Comparison of ENCODE assay signal across 8 cellular contexts in genomic region chr16:4766875-4767628, GRCh38. TPM values are rescaled to one million over a fixed set of nuclear protein-coding genes. Genes with fewer than 3 reads are reported as not detected.
A peak's percentile ranks its signal among the peaks of the same experiment; 100 is the strongest.
DNase-seq lines count a peak whose midpoint lies in the region; ATAC-seq and TF ChIP-seq lines count a peak whose summit lies in the region.

ZNF500 (minus strand) TSS chr16:4767162; CDS start chr16:4765978, 1,184 bp downstream.

- H3K36me3 ChIP-seq in ES-I3 (ENCODE audit: insufficient read depth, low read length), result no peaks in the 10 kb centered on the region

- peak within 1 kb of the TSS; percentile 74 for H3K18ac ChIP-seq in H9 (ENCODE audit: insufficient read length, low read depth, low read length)

- H2BK12ac ChIP-seq in H9 (ENCODE audit: insufficient read length, low read depth, low read length), result no peak within 1 kb of the TSS

- no peaks in the 10 kb centered on the region for H4K20me1 ChIP-seq in H9 (ENCODE audit: control insufficient read depth, insufficient read depth, insufficient read length)

- no CpG with 5 or more reads among the region's 72 CpGs for WGBS in H9 (ENCODE audit: extremely low coverage, insufficient read length, low lambda C conversion rate)

- no peak within 1 kb of the TSS for H3K56ac ChIP-seq in H9 (ENCODE audit: insufficient read length, low read depth, low read length)

- H2AK5ac ChIP-seq in H9 (ENCODE audit: insufficient read length, low read length), result no peak within 1 kb of the TSS

- peak; percentile 96 for ATAC-seq in natural killer cell treated with Interleukin-12 subunit alpha and Interleukin-12 subunit beta and Interleukin-15 and Interleukin-18, amount 100 ng/mL, for 72 hours

- no peak within 1 kb of the TSS for H3T11ph ChIP-seq in H9 (ENCODE audit: low read length)

- H3K4me3 Mint-ChIP-seq in H9, result peak within 1 kb of the TSS; percentile 80 to 86
- peak within 1 kb of the TSS; percentile 97 for H3K4me3 Mint-ChIP-seq in natural killer cell treated with Interleukin-12 subunit alpha and Interleukin-12 subunit beta and Interleukin-15 and Interleukin-18, amount 100 ng/mL, for 72 hours

- peak within 1 kb of the TSS; percentile 95 to 96 (median 95); a peak in 6 of 7 replicates for H3K27ac Mint-ChIP-seq in H9
- H3K27ac Mint-ChIP-seq in natural killer cell treated with Interleukin-12 subunit alpha and Interleukin-12 subunit beta and Interleukin-15 and Interleukin-18, amount 100 ng/mL, for 72 hours, result peak within 1 kb of the TSS; percentile 77 to 92

- H3K4ac ChIP-seq in H9 (ENCODE audit: low read depth, low read length), result no peak within 1 kb of the TSS

- TF ChIP-seq CTCF in H9 (conservative IDR thresholded peaks at IDR 0.05) (no peak), fibroblast of pulmonary artery (IDR thresholded peaks at IDR 0.05; ENCODE audit: low read length, missing control alignments) (no peak)

- no peak within 1 kb of the TSS for H4K5ac ChIP-seq in H9 (ENCODE audit: insufficient read length, low read depth, low read length)

- DNase-seq in H9 (peak; percentile 99), M059J (ENCODE audit: low read depth) (peak; percentile 95), fibroblast of pulmonary artery (ENCODE audit: low read depth) (peak; percentile 96)
- peak; percentile 96 for DNase-seq in activated T-helper 9 cell treated with anti-CD3 and anti-CD28 coated beads, Interleukin-2, amount 50 U/mL, for 16 hours (ENCODE audit: low read depth)
- peak; percentile 97 for DNase-seq in natural killer cell treated with Interleukin-12 subunit alpha and Interleukin-12 subunit beta and Interleukin-15 and Interleukin-18, amount 100 ng/mL, for 72 hours (ENCODE audit: low spot score)
- peak; percentile 94 for DNase-seq in stimulated activated naive CD4-positive, alpha-beta T cell treated with Interleukin-2 at 50 U/mL for 16 hours (lab: John Stamatoyannopoulos, UW)

- H3K9me3 ChIP-seq in ES-I3 (ENCODE audit: control insufficient read depth, insufficient read depth, low read length) (no peaks in the 10 kb centered on the region), H9 (ENCODE audit: control insufficient read depth, low read depth, low read length) (no peaks in the 10 kb centered on the region)

- no peak within 1 kb of the TSS for H2AFZ ChIP-seq in H9 (ENCODE audit: low read length)

- peaks cover 8% of the 10 kb centered on the region for H3K23me2 ChIP-seq in H9 (ENCODE audit: insufficient read length, low read depth, low read length, poor library complexity, severe bottlenecking)

- no peak within 1 kb of the TSS for H2BK15ac ChIP-seq in H9 (ENCODE audit: low read depth, low read length)

- H3K9ac ChIP-seq in ES-I3 (ENCODE audit: low read depth, low read length) (peak within 1 kb of the TSS; percentile 98), H9 (ENCODE audit: extremely low read depth, insufficient read length, low read length) (peak within 1 kb of the TSS; percentile 47)

- no peak within 1 kb of the TSS for H4K91ac ChIP-seq in H9 (ENCODE audit: insufficient read length, low read depth, low read length)

- H3K4me1 ChIP-seq in ES-I3 (ENCODE audit: insufficient read depth, low read length), result no peaks in the 10 kb centered on the region
- H3K4me1 ChIP-seq in H9 (ENCODE audit: insufficient read depth, low read length), result no peaks in the 10 kb centered on the region

- peaks cover 3 to 27% (median 19%) of the 10 kb centered on the region in 3 experiments for H3K36me3 Mint-ChIP-seq in H9 (ENCODE audit: insufficient read depth in 1 of 3, low read depth in 3 of 3)
- no peaks in the 10 kb centered on the region for H3K36me3 Mint-ChIP-seq in natural killer cell treated with Interleukin-12 subunit alpha and Interleukin-12 subunit beta and Interleukin-15 and Interleukin-18, amount 100 ng/mL, for 72 hours

- peaks cover 22 to 24% of the 10 kb centered on the region in 2 experiments for H3K4me1 Mint-ChIP-seq in H9
- peaks cover 23 to 26% of the 10 kb centered on the region in 2 donors for H3K4me1 Mint-ChIP-seq in natural killer cell treated with Interleukin-12 subunit alpha and Interleukin-12 subunit beta and Interleukin-15 and Interleukin-18, amount 100 ng/mL, for 72 hours (ENCODE audit: low read depth in 2 of 2)

- no peaks in the 10 kb centered on the region for H3K9me3 Mint-ChIP-seq in H9
- H3K9me3 Mint-ChIP-seq in natural killer cell treated with Interleukin-12 subunit alpha and Interleukin-12 subunit beta and Interleukin-15 and Interleukin-18, amount 100 ng/mL, for 72 hours, result no peaks in the 10 kb centered on the region

- H3K4me2 ChIP-seq in H9 (ENCODE audit: insufficient read depth, insufficient read length, low read length), result peak within 1 kb of the TSS; percentile 92

- H3K27me3 ChIP-seq in H9 (ENCODE audit: insufficient read depth, low read length), result no peaks in the 10 kb centered on the region

- H3K4me3 ChIP-seq in fibroblast of pulmonary artery (replicated peaks; ENCODE audit: low read depth, low read length), result peak within 1 kb of the TSS; percentile 90

- no peaks in the 10 kb centered on the region for H3K79me2 ChIP-seq in H9 (ENCODE audit: insufficient read depth, low read length)

- no peak within 1 kb of the TSS for H2BK5ac ChIP-seq in H9 (ENCODE audit: insufficient read length, low read length)

- H3K79me1 ChIP-seq in H9 (ENCODE audit: insufficient read depth, low read depth, low read length, poor library complexity, severe bottlenecking), result no peaks in the 10 kb centered on the region

- H3K23ac ChIP-seq in H9 (ENCODE audit: insufficient read length, low read depth, low read length), result no peak within 1 kb of the TSS

- H2BK120ac ChIP-seq in H9 (ENCODE audit: low read depth, low read length, poor library complexity, severe bottlenecking), result no peak within 1 kb of the TSS

- no peaks in the 10 kb centered on the region for H3K27me3 Mint-ChIP-seq in H9 (ENCODE audit: low read depth)
- no peaks in the 10 kb centered on the region for H3K27me3 Mint-ChIP-seq in natural killer cell treated with Interleukin-12 subunit alpha and Interleukin-12 subunit beta and Interleukin-15 and Interleukin-18, amount 100 ng/mL, for 72 hours

- no peak within 1 kb of the TSS for H2BK20ac ChIP-seq in H9 (ENCODE audit: low read depth, low read length, poor library complexity, severe bottlenecking)

- no peak within 1 kb of the TSS for H4K8ac ChIP-seq in H9 (replicated peaks; ENCODE audit: insufficient read length, low read depth, low read length)

- H3K27ac ChIP-seq in H9 (ENCODE audit: insufficient read length, low read depth, low read length), result no peak within 1 kb of the TSS

- TF ChIP-seq POLR2A in Raji (IDR thresholded peaks at IDR 0.05; ENCODE audit: insufficient read depth, low read depth, low read length), result peak; percentile 84

- no peak within 1 kb of the TSS for H3K14ac ChIP-seq in H9 (ENCODE audit: insufficient read depth, low read length)

RNA-seq across cellular contexts. Expression of gene ZNF500, which starts in this region (rescaled TPM):
- 15.9 and 18.3 TPM in 2 replicates for total RNA-seq in H9 (2021)
- 7.1 and 13.3 TPM in 2 replicates for total RNA-seq in M059J (2014; rRNA removed; shearing (Covaris generic))
- total RNA-seq in natural killer cell treated with Interleukin-12 subunit alpha and Interleukin-12 subunit beta and Interleukin-15 and Interleukin-18, amount 100 ng/mL, for 72 hours, result 10 to 100 TPM; 12.2 to 20.9 TPM
